10 cellular contexts compared by ENCODE assay signal in the genomic region with DNA sequence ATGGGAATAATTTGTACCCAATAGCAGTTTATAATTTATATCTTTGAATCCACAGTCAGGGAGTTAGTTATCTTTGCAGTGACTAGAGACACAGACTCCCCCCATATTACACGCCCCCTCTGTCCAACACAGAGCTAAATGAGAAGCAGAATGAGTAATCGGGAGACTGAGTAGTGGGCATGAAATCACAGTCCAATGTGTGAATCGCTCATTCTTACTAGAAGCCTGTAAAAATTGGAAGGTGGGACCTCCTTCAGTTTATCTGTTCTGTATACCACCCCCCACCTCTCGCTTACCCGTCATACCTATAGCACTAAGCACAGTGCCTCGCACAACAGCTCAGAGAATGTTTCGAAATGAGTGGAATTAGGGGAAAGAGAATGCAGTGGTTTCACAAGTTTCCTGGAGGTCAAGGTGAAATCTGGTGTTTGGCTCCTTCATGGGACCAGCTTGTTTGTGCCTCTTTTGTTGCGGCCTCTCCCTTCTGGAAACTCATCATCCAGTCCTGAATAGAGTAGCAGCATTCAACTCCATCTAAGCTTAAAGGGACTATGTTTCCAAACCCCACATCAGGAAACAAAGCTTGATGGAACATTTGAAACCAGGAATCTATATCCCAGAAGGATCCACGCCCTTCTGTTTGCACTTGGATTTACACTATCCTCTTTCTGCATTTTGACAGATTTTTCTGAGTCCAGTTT. TPM values are rescaled to one million over a fixed set of nuclear protein-coding genes. Genes with fewer than 3 reads are reported as not detected.
DNase-seq lines count a peak whose midpoint lies in the region; ATAC-seq, FAIRE-seq and TF ChIP-seq lines count a peak whose summit lies in the region.
"Had no signal": no experiment of that assay in that cellular context is flagged by ENCODE, and none has a peak within 500 bp of the region (broad histone marks: within the 10 kb centered on the region; RNA-seq: fewer than 3 reads in every experiment).

No MANE protein-coding gene starts in this region.

- H4K20me1 ChIP-seq in GM12878 (ENCODE audit: control insufficient read depth, insufficient read depth) (no peaks in the 10 kb centered on the region), neural progenitor cell (ENCODE audit: low read depth) (no peaks in the 10 kb centered on the region)

- no peak overlapping the region for H3K9ac ChIP-seq in GM12878 (ENCODE audit: control insufficient read depth, insufficient read depth, low read length)
- H3K9ac ChIP-seq in neural progenitor cell = no peak overlapping the region

- peaks cover 2% of the 10 kb centered on the region for H3K9me3 Mint-ChIP-seq in neural progenitor cell

- SMC1A ChIA-PET in GM12878 (lab: Charles Lee; ENCODE audit: uncharacterized antibody, unreplicated experiment) = interaction anchor here (0.8 to 1.7 kb wide), 18 partner anchors 11 to 100 kb away, joined by 3 to 6 read pairs (median 3); no protein-coding TSS in a partner anchor

- CTCF ChIA-PET in GM12878 (lab: Yijun Ruan, JAX) = interaction anchor here (0.6 to 3.2 kb wide), 10 partner anchors 16 to 328 kb away, joined by 3 to 9 read pairs (median 4); no protein-coding TSS in a partner anchor

- ATAC-seq in HG03439 (IDR thresholded peaks at IDR 0.05; ENCODE audit: unreplicated experiment) (peak; percentile 70), GM12878 (peak; percentile 96)
- ATAC-seq in stimulated activated naive CD8-positive, alpha-beta T cell treated with anti-CD3 and anti-CD28 coated beads, Interleukin-15, Interleukin-2, amounts not matched to agents 100 U/mL and 50 U/mL, for 24 hours = peak; percentile 82

- intact Hi-C loops in GM12878 (cut with micrococcal nuclease; ENCODE audit: unreplicated experiment) = loop anchor here (5.0 kb wide), 1 partner anchor 62 kb away; a partner anchor contains a TSS

- POLR2A ChIA-PET in GM12878 (lab: Charles Lee) = interaction anchor here (0.6 to 1.0 kb wide), 4 partner anchors 8 to 42 kb away, joined by 3 to 7 read pairs (median 6); no protein-coding TSS in a partner anchor

- RAD21 ChIA-PET in GM12878 (lab: Charles Lee; ENCODE audit: unreplicated experiment) = interaction anchor here (0.9 to 1.8 kb wide), 9 partner anchors 8 to 345 kb away, joined by 3 to 7 read pairs (median 4); no protein-coding TSS in a partner anchor

- DNase-seq in activated T-cell treated with anti-CD3 and anti-CD28 coated beads for 48 hours (ENCODE audit: low read depth) = peak; percentile 23
- DNase-seq in activated T-cell treated with anti-CD3 and anti-CD28 coated beads for 4 hours = no peak
- DNase-seq in GM12878 (ENCODE audit: low read depth, low spot score) = peak; percentile 59
- DNase-seq in stimulated activated naive CD8-positive, alpha-beta T cell treated with anti-CD3 and anti-CD28 coated beads, Interleukin-15, Interleukin-2, amounts not matched to agents 100 U/mL and 50 U/mL, for 24 hours = no peak
- DNase-seq in neural progenitor cell (ENCODE audit: low spot score) = no peak
- no peak for DNase-seq in NCI-H345 treated with DMSO at 0.1 percent for 48 hours (lab: John Stamatoyannopoulos, UW; ENCODE audit: unreplicated experiment)
- DNase-seq in NCI-H1417 (lab: John Stamatoyannopoulos, UW) = no peak

- H3K79me2 ChIP-seq in GM12878 (ENCODE audit: control insufficient read depth, insufficient read depth, low read length) (no peaks in the 10 kb centered on the region), neural progenitor cell (ENCODE audit: low read depth) (no peaks in the 10 kb centered on the region)

- H3K9me3 ChIP-seq in GM12878 (replicated peaks; ENCODE audit: control insufficient read depth, insufficient read depth, low read length) (no peaks in the 10 kb centered on the region), neural progenitor cell (ENCODE audit: low read depth) (no peaks in the 10 kb centered on the region)

- no peak overlapping the region for H3K4me3 ChIP-seq in GM12878
- H3K4me3 ChIP-seq in neural progenitor cell = no peak overlapping the region

- peaks cover 4% of the 10 kb centered on the region for H3F3A ChIP-seq in neural progenitor cell (ENCODE audit: low read depth)

- H3K27me3 ChIP-seq in GM12878 (replicated peaks in 1 of 2; ENCODE audit: control insufficient read depth in 2 of 2, insufficient read depth in 2 of 2, low read length in 1 of 2) (no peaks in the 10 kb centered on the region), neural progenitor cell (no peaks in the 10 kb centered on the region)

- H3K4me2 ChIP-seq in GM12878 (ENCODE audit: control insufficient read depth, insufficient read depth) (peak overlapping the region; percentile 39; the same call in 1 of the 2 replicates), neural progenitor cell (no peak overlapping the region)

- no peak overlapping the region for H3K27ac ChIP-seq in GM12878 (ENCODE audit: control insufficient read depth, insufficient read depth)
- no peak overlapping the region for H3K27ac ChIP-seq in neural progenitor cell

- H2AFZ ChIP-seq in GM12878 (ENCODE audit: control insufficient read depth, low read depth, low read length) (no peak overlapping the region), neural progenitor cell (replicated peaks) (no peak overlapping the region)

- in situ Hi-C loops in GM12878 (cut with MboI) = no loop called here

- peak; percentile 54 for FAIRE-seq in GM12878 (lab: Jason Lieb, UNC)
- FAIRE-seq: H54, keratinocyte had no signal

- TF ChIP-seq EP300 in GM12878 (IDR thresholded peaks at IDR 0.05; ENCODE audit: borderline replicate concordance in 1 of 2, control insufficient read depth in 1 of 2, low read depth in 2 of 2, low read length in 2 of 2) = peak; percentile 56 to 65; a peak in 3 of 4 replicates

- no TSS peak for BruUV-seq in GM12878 (replicated peaks; lab: Mats Ljungman, UMichigan)

- WGBS in GM12878 (ENCODE audit: insufficient coverage, insufficient replicate concordance, low lambda C conversion rate, missing lambda C conversion rate) = 3% methylated on average over 9 of the region's 9 CpGs

- peaks cover 10% of the 10 kb centered on the region for H3K4me1 ChIP-seq in GM12878 (ENCODE audit: control insufficient read depth, insufficient read depth, low read length)
- peaks cover 3% of the 10 kb centered on the region for H3K4me1 ChIP-seq in neural progenitor cell

- peaks cover 9% of the 10 kb centered on the region for H3K27me3 Mint-ChIP-seq in neural progenitor cell (ENCODE audit: insufficient read depth, low read depth)

- H3K4me1 Mint-ChIP-seq in neural progenitor cell = peaks cover 26% of the 10 kb centered on the region

- no peak for TF ChIP-seq RAD21 in GM12878 (IDR thresholded peaks at IDR 0.05; ENCODE audit: insufficient read depth, low read depth, low read length)

- peaks cover 6% of the 10 kb centered on the region for H3K36me3 Mint-ChIP-seq in neural progenitor cell

- no peaks in the 10 kb centered on the region for H3K36me3 ChIP-seq in GM12878 (ENCODE audit: control insufficient read depth in 2 of 2, insufficient read depth in 2 of 2, low read length in 1 of 2)
- H3K36me3 ChIP-seq in neural progenitor cell = no peaks in the 10 kb centered on the region

- no peak for TF ChIP-seq POLR2A in GM12878 (IDR thresholded peaks at IDR 0.05; ENCODE audit: low read depth, low read length)

- TF ChIP-seq CTCF in GM12878 (IDR thresholded peaks at IDR 0.05 in 2 of 3, conservative IDR thresholded peaks at IDR 0.05 in 1 of 3; ENCODE audit: control insufficient read depth in 2 of 3, extremely low read depth in 1 of 3, insufficient read depth in 1 of 3, low read depth in 3 of 3, low read length in 3 of 3) (no peak), neural progenitor cell (IDR thresholded peaks at IDR 0.05) (no peak)

- no peak overlapping the region for H3K27ac Mint-ChIP-seq in neural progenitor cell

- H3K4me3 Mint-ChIP-seq in neural progenitor cell = no peak overlapping the region

TF ChIP-seq in GM12878, 131 proteins besides CTCF, POLR2A, EP300 and RAD21 (continues in another document):
- TF ChIP-seq POU2F2 (IDR thresholded peaks at IDR 0.05; ENCODE audit: borderline replicate concordance, low read depth, low read length) (no peak), ZNF622 (IDR thresholded peaks at IDR 0.05) (no peak), CREM (IDR thresholded peaks at IDR 0.05; ENCODE audit: low read depth) (no peak), MYB (IDR thresholded peaks at IDR 0.05; ENCODE audit: borderline replicate concordance, low read depth, low read length) (no peak)
- TF ChIP-seq, protein P1, sequence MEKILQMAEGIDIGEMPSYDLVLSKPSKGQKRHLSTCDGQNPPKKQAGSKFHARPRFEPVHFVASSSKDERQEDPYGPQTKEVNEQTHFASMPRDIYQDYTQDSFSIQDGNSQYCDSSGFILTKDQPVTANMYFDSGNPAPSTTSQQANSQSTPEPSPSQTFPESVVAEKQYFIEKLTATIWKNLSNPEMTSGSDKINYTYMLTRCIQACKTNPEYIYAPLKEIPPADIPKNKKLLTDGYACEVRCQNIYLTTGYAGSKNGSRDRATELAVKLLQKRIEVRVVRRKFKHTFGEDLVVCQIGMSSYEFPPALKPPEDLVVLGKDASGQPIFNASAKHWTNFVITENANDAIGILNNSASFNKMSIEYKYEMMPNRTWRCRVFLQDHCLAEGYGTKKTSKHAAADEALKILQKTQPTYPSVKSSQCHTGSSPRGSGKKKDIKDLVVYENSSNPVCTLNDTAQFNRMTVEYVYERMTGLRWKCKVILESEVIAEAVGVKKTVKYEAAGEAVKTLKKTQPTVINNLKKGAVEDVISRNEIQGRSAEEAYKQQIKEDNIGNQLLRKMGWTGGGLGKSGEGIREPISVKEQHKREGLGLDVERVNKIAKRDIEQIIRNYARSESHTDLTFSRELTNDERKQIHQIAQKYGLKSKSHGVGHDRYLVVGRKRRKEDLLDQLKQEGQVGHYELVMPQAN (conservative IDR thresholded peaks at IDR 0.05) = no peak

RNA-seq across cellular contexts. Expression of a gene that starts 59.3 kb away (rescaled TPM):
- 6.3 and 7.3 TPM in 2 replicates for total RNA-seq in GM12878 (2013; cell fraction: nucleolus; rRNA removed)
- total RNA-seq in GM12878 (2014; rRNA removed) (10.6 and 12.5 TPM in 2 replicates), GM12878 (2014; rRNA removed; fragmentation: Illumina TruSeq; extraction: Trizol) (9.9 and 10.5 TPM in 2 replicates), GM12878 (2021) (20.6 and 22.0 TPM in 2 replicates), neural progenitor cell (ENCODE audit: low replicate concordance) (9.1 and 18.9 TPM in 2 replicates)
- polyA plus RNA-seq in GM12878 (2011; ENCODE audit: low read depth) = 8.2 TPM
- polyA plus RNA-seq in GM12878 (2011; rRNA removed) (6.4 and 10.4 TPM in 2 replicates), GM12878 (2014; fragmentation: Illumina TruSeq; extraction: Trizol) (29.0 and 33.9 TPM in 2 replicates), GM12878 (2014; fragmentation: Nextera tagmentation; extraction: Ambion mirVana) (1 to 10 TPM in 1 of 2 experiments, under 1 TPM in 1; 0.66 to 3.0 TPM), GM12878 (2014; rRNA removed) (11.1 and 11.6 TPM in 2 replicates), GM12878 (2016; fragmentation: Nextera tagmentation; extraction: Ambion mirVana) (1 to 10 TPM; 7.0 to 8.1 TPM)
- polyA plus RNA-seq in GM12878 (2011; cell fraction: cytosol; rRNA removed) = 9.2 and 10.8 TPM in 2 replicates
- 14.0 and 16.8 TPM in 2 replicates for polyA plus RNA-seq in GM12878 (2011; cell fraction: nucleus; rRNA removed)
- polyA plus RNA-seq in GM12878 (2012) = 12.5 and 17.7 TPM in 2 replicates
- polyA minus RNA-seq in GM12878 (2011; rRNA and poly(A)+ RNA removed) = 9.8 and 11.3 TPM in 2 replicates
- polyA minus RNA-seq in GM12878 (2011; cell fraction: cytosol; rRNA and poly(A)+ RNA removed) = 4.7 and 7.4 TPM in 2 replicates
- 6.0 and 8.4 TPM in 2 replicates for polyA minus RNA-seq in GM12878 (2011; cell fraction: nucleus; rRNA and poly(A)+ RNA removed)

Comparison
In these comparisons a context has a peak if more than half of its experiments do, and no peak if none do; other contexts are left out.
1. DNase-seq: peak in activated T-cell treated with anti-CD3 and anti-CD28 coated beads for 48 hours (single experiment) and GM12878 (single experiment); none in activated T-cell treated with anti-CD3 and anti-CD28 coated beads for 4 hours (single experiment), stimulated activated naive CD8-positive, alpha-beta T cell treated with anti-CD3 and anti-CD28 coated beads, Interleukin-15, Interleukin-2, amounts not matched to agents 100 U/mL and 50 U/mL, for 24 hours (single experiment), neural progenitor cell (single experiment), NCI-H345 treated with DMSO at 0.1 percent for 48 hours (single experiment) and NCI-H1417 (0 of 3).
2. Peak in every context shown above with its lines, with median percentiles within 50 percentile points of each other: ATAC-seq.